ENCODE assay signal across 14 cellular contexts in genomic region chr9:38019731-38020130, GRCh38. TPM values are rescaled to one million over a fixed set of nuclear protein-coding genes. Genes with fewer than 3 reads are reported as not detected.
DNase-seq lines count a peak whose midpoint lies in the region; ATAC-seq and TF ChIP-seq lines count a peak whose summit lies in the region.
"Had no signal": no experiment of that assay in that cellular context is flagged by ENCODE, and none has a peak within 500 bp of the region (broad histone marks: within the 10 kb centered on the region; RNA-seq: fewer than 3 reads in every experiment).

No MANE protein-coding gene starts in this region.

- H3K4me3 Mint-ChIP-seq in glutamatergic neuron (ENCODE audit: unreplicated experiment): peak overlapping the region; percentile 2
- H3K4me3 Mint-ChIP-seq: naive B cell had no signal

- H3K36me3 Mint-ChIP-seq in glutamatergic neuron (ENCODE audit: unreplicated experiment): no peaks in the 10 kb centered on the region
- H3K36me3 Mint-ChIP-seq: naive B cell had no signal

- H3K4me1 Mint-ChIP-seq in glutamatergic neuron (ENCODE audit: low read depth, unreplicated experiment): peaks cover 70% of the 10 kb centered on the region
- H3K4me1 Mint-ChIP-seq: naive B cell had no signal

- no peaks in the 10 kb centered on the region for H3K27me3 ChIP-seq in HUES64 (ENCODE audit: insufficient read depth, low read length)
- no peaks in the 10 kb centered on the region for H3K27me3 ChIP-seq in stomach

- H3K4me1 ChIP-seq in HUES64 (ENCODE audit: insufficient read depth, low read length) (peaks cover 80% of the 10 kb centered on the region), stomach (peaks cover 71 to 91% (median 78%) of the 10 kb centered on the region in 4 donors)

- peaks cover 14% of the 10 kb centered on the region for H3K9me3 Mint-ChIP-seq in glutamatergic neuron (ENCODE audit: unreplicated experiment)

- peaks cover 16% of the 10 kb centered on the region for H3K27me3 Mint-ChIP-seq in glutamatergic neuron (ENCODE audit: unreplicated experiment)

- H3K27ac Mint-ChIP-seq in glutamatergic neuron (ENCODE audit: unreplicated experiment): peak overlapping the region; percentile 70

- H3K27ac ChIP-seq in HUES64 (ENCODE audit: low read depth, low read length) (peak overlapping the region; percentile 73), angular gyrus (ENCODE audit: low read depth, low read length) (peak overlapping the region; percentile 74), stomach (peak overlapping the region; percentile 72 to 80 (median 76))

- TF ChIP-seq POLR2A in stomach (IDR thresholded peaks at IDR 0.05): no peak

- H3K9ac ChIP-seq in HUES64 (ENCODE audit: low read depth, low read length): peak overlapping the region; percentile 39; the same call in 1 of the 2 replicates

- H3K36me3 ChIP-seq in HUES64 (ENCODE audit: insufficient read depth, low read length) (0 out of 2 replicates have a peak, but pooled peaks cover under 1% of the 10 kb centered on the region), stomach (peaks cover 0 to 11% (median 5%) of the 10 kb centered on the region in 4 donors)
- H3K36me3 ChIP-seq: thoracic aorta had no signal

- no peak for TF ChIP-seq EP300 in stomach (IDR thresholded peaks at IDR 0.05)

- ATAC-seq in HG03457 (IDR thresholded peaks at IDR 0.05; ENCODE audit: unreplicated experiment): no peak

- H3K4me3 ChIP-seq in HUES64 (ENCODE audit: low read length): no peak overlapping the region
- H3K4me3 ChIP-seq in stomach: no peak overlapping the region
- H3K4me3 ChIP-seq: skin epidermis, thoracic aorta had no signal

- DNase-seq in glutamatergic neuron: no peak
- no peak for DNase-seq in stomach
- DNase-seq in activated CD4-positive, alpha-beta T cell treated with anti-CD3 and anti-CD28 coated beads, Interleukin-2, amount 50 U/mL, for 4 hours: no peak
- DNase-seq in OCI-M2 (lab: John Stamatoyannopoulos, UW; ENCODE audit: unreplicated experiment): no peak
- no peak for DNase-seq in DMS79 (lab: John Stamatoyannopoulos, UW)
- DNase-seq: activated naive CD4-positive, alpha-beta T cell treated with anti-CD3 and anti-CD28 coated beads, Interleukin-2, amount 50 U/mL, for 16 hours; cerebellar nuclear complex; naive B cell; NCI-H524 treated with DMSO at 0.1 percent for 48 hours had no signal

- intact Hi-C loops in stomach (cut with DNase I; ENCODE audit: low total_unique reads): loop anchor here (10.0 kb wide), 2 partner anchors 45 to 95 kb away; partner anchors contain the start of gene SHB

- H3K9me3 ChIP-seq in HUES64 (ENCODE audit: insufficient read depth, low read depth, low read length): no peaks in the 10 kb centered on the region
- no peaks in the 10 kb centered on the region for H3K9me3 ChIP-seq in stomach
- H3K9me3 ChIP-seq: thoracic aorta had no signal

- WGBS in HUES64: 92% methylated on average over 3 of the region's 3 CpGs
- WGBS in stomach, 5 donors: 63 to 68% (median 67%) methylated on average over 3 of the region's 3 CpGs

- TF ChIP-seq CTCF in glutamatergic neuron (IDR thresholded peaks at IDR 0.05; ENCODE audit: partially characterized antibody, unreplicated experiment) (no peak), stomach (IDR thresholded peaks at IDR 0.05) (no peak)

RNA-seq across cellular contexts. Expression of gene SHB, which starts 49.3 kb away (rescaled TPM):
- polyA plus RNA-seq in HUES64 (2013, experiment 1 of 2): 7.3 TPM
- polyA plus RNA-seq in HUES64 (2013, experiment 2 of 2): 6.7 TPM
- total RNA-seq in glutamatergic neuron (ENCODE audit: unreplicated experiment): 31.7 TPM
- total RNA-seq in stomach: 10 to 100 TPM in 3 of 5 donors, 1 to 10 TPM in 2; 3.5 to 37.7 (median 14.8) TPM
- polyA plus RNA-seq in stomach: 1 to 10 TPM; 6.7 to 9.0 (median 7.3) TPM
